Comparison of ENCODE assay signal across 8 cellular contexts in the genomic region with DNA sequence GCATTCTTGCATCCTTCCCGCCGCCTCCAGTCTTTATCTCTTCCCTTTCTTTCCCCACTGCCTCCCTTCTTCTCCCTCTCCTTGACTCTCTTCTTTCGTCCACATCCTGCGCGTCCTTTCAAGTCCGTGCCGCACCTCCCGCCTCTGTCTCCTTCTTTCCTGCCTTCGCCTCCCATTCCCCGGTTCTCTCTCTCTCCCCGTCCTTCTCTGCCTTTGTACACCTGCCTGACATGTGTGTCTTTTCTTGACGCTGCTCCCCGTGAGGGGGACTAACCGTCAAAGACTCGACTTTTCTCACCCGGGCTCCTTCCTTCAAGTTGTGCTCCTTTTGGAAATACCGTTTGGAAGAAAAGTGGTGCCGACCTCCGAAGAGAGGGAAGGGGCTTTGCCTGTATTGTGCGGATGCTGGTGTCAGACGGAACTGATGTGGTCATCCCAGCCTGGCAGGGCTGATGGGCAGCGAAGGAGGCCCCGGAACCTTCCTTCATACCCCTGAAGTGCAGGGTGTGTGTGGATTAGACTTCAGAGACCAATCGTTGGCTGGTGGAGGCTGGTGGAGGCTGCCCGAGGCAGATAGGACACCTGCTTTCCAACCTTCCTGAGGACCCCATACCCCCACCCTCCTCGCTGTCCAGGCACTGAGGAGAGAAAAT. TPM values are rescaled to one million over a fixed set of nuclear protein-coding genes. Genes with fewer than 3 reads are reported as not detected.
DNase-seq lines count a peak whose midpoint lies in the region; ATAC-seq and TF ChIP-seq lines count a peak whose summit lies in the region.

No MANE protein-coding gene starts in this region.

- intact Hi-C loops in psoas muscle (cut with DNase I): no loop called here

- H3K4me3 ChIP-seq in SK-N-MC (peak overlapping the region; percentile 71), fibroblast of the aortic adventitia (ENCODE audit: low read depth, low read length) (peak overlapping the region; percentile 54), psoas muscle (peak overlapping the region; percentile 76)

- no peaks in the 10 kb centered on the region for H3K36me3 ChIP-seq in SK-N-MC (ENCODE audit: insufficient read depth, low read length)
- no peaks in the 10 kb centered on the region for H3K36me3 ChIP-seq in psoas muscle (ENCODE audit: insufficient read depth in 1 of 2, low read depth in 1 of 2)

- in situ Hi-C loops in G401 (cut with HindIII; ENCODE audit: low sequenced_read_pairs): no loop called here

- H3K27me3 ChIP-seq in psoas muscle (ENCODE audit: insufficient read depth in 3 of 3, low read length in 2 of 3): peaks cover 0 to 12% (median 6%) of the 10 kb centered on the region in 3 donors

- peaks cover 6% of the 10 kb centered on the region for H3K4me1 ChIP-seq in psoas muscle

- no peak for TF ChIP-seq CTCF in fibroblast of the aortic adventitia (IDR thresholded peaks at IDR 0.05; ENCODE audit: insufficient read depth, low read length)
- no peak for TF ChIP-seq CTCF in psoas muscle (IDR thresholded peaks at IDR 0.05)

- no peak overlapping the region for H3K9ac ChIP-seq in SK-N-MC (ENCODE audit: insufficient read length)

- WGBS in psoas muscle, 3 donors: 2 to 4% (median 4%) methylated on average over 25 to 26 of the region's 26 CpGs

- H3K9me3 ChIP-seq in SK-N-MC (ENCODE audit: low read depth, low read length) (no peaks in the 10 kb centered on the region), psoas muscle (no peaks in the 10 kb centered on the region)

- H3K27ac ChIP-seq in SK-N-MC (no peak overlapping the region), psoas muscle (no peak overlapping the region)

- peak; percentile 9 to 43 (median 30) for ATAC-seq in psoas muscle
- ATAC-seq in GM21737 (IDR thresholded peaks at IDR 0.05; ENCODE audit: unreplicated experiment): no peak

- peak; percentile 63 for DNase-seq in G401 (ENCODE audit: low spot score)
- DNase-seq in SK-N-MC (ENCODE audit: low read depth, low spot score): no peak
- no peak for DNase-seq in fibroblast of the aortic adventitia (ENCODE audit: low read depth)
- no peak for DNase-seq in psoas muscle
- no peak for DNase-seq in pons (ENCODE audit: low spot score)
- no peak for DNase-seq in H4 (ENCODE audit: low spot score)
- no peak for DNase-seq in HK-2 (ENCODE audit: unreplicated experiment)

RNA-seq across cellular contexts. Expression of gene TMEM178A, which starts 0.9 kb away (rescaled TPM):
- 98.4 and 118 TPM in 2 replicates for total RNA-seq in G401 (2014; rRNA removed; shearing (Covaris generic))
- total RNA-seq in fibroblast of the aortic adventitia (ENCODE audit: low replicate concordance) (0.36 TPM in 1 of 2 replicates, not detected in the other), psoas muscle (1 to 10 TPM in 3 of 4 donors, under 1 TPM in 1; 0.46 to 1.6 (median 1.2) TPM)
- polyA plus RNA-seq in psoas muscle: under 1 TPM; 0.10 to 0.44 (median 0.14) TPM
- total RNA-seq in H4 (2014; rRNA removed; shearing (Covaris generic)): not detected in 2 replicates

Comparison
In these comparisons a context has a peak if more than half of its experiments do, and no peak if none do; other contexts are left out.
1. RNA of gene TMEM178A, which starts 0.9 kb away (total RNA-seq): 98.4 to 118 TPM in G401; 0.46 to 1.6 TPM in psoas muscle, 0.36 TPM in fibroblast of the aortic adventitia and not detected in H4; every median in the first group is over 10 times any median in the second.
2. Peak in every context shown above with its lines, with median percentiles within 50 percentile points of each other: H3K4me3 ChIP-seq.